ENCODE assay signal across 14 cellular contexts in the genomic region with DNA sequence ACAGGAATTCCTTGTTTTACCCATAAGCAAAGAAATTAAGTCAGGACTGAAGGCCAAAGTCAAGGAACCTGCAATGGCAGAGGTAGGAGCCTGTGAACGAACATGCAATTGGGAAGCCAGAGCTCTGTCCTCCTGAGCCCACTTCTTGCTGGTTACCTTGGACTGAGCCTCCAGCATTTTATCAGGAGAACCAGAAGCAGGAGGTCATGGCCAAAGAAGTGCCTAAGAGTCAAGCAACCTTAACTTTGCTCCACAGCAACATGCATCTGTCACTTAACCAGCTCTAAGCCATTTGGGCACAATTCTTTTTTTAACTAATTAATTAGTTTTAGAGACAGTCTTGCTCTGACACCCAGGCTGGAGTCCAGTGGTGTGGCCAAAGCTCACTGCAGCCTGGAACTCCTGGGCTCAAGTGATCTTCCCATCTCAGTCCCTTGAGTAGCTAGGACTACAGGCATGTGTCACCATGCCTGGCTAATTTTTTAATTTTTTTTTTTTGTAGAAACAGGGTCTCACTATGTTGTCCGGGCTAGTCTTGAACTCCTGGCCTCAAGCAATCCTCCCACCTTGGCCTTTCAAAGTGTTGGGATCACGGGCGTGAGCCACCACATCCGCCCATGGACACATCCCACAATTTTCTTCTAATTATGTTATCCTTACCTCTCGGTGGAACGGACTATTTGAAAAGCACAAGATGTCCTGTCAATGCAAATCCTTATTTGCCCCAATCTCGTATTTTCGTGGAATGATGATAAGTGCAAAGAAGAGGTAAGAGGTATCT.
A peak's percentile ranks its signal among the peaks of the same experiment; 100 is the strongest.
DNase-seq lines count a peak whose midpoint lies in the region; ATAC-seq and TF ChIP-seq lines count a peak whose summit lies in the region.
"Had no signal": no experiment of that assay in that cellular context is flagged by ENCODE, and none has a peak within 500 bp of the region (broad histone marks: within the 10 kb centered on the region; RNA-seq: fewer than 3 reads in every experiment).

No MANE protein-coding gene starts in this region.

- H4K20me1 ChIP-seq in BLaER1: no peaks in the 10 kb centered on the region
- no peaks in the 10 kb centered on the region for H4K20me1 ChIP-seq in IMR-90 (ENCODE audit: insufficient read depth, low read length)

- POLR2A ChIA-PET in IMR-90 (lab: Charles Lee; ENCODE audit: unreplicated experiment): no interaction called here

- TF ChIP-seq RAD21 in IMR-90 (IDR thresholded peaks at IDR 0.05; ENCODE audit: low read length): no peak

- H3K27me3 Mint-ChIP-seq in activated naive CD8-positive, alpha-beta T cell treated with anti-CD3 and anti-CD28 coated beads for 36 hours: no peaks in the 10 kb centered on the region
- no peaks in the 10 kb centered on the region for H3K27me3 Mint-ChIP-seq in effector memory CD8-positive, alpha-beta T cell
- H3K27me3 Mint-ChIP-seq: IgD-negative memory B cell had no signal

- no peak overlapping the region for H2BK120ac ChIP-seq in IMR-90 (ENCODE audit: low read depth, low read length)

- H3K4me3 ChIP-seq in BLaER1 (peak overlapping the region; percentile 39; the same call in 1 of the 2 replicates), IMR-90 (ENCODE audit: insufficient read depth, low read depth, low read length) (no peak overlapping the region)

- no peak overlapping the region; the same call in 1 of the 2 replicates for H3K18ac ChIP-seq in IMR-90 (ENCODE audit: low read depth, low read length)

- peaks cover 2% of the 10 kb centered on the region for H3K36me3 Mint-ChIP-seq in activated naive CD8-positive, alpha-beta T cell treated with anti-CD3 and anti-CD28 coated beads for 36 hours
- no peaks in the 10 kb centered on the region for H3K36me3 Mint-ChIP-seq in effector memory CD8-positive, alpha-beta T cell (ENCODE audit: insufficient read depth)

- peaks cover 25% of the 10 kb centered on the region for H3K9me3 ChIP-seq in BLaER1
- peaks cover 5% of the 10 kb centered on the region; the same call in 1 of the 2 replicates for H3K9me3 ChIP-seq in IMR-90 (ENCODE audit: control insufficient read depth, insufficient read depth, low read length)
- H3K9me3 ChIP-seq: BE2C had no signal

- H4K91ac ChIP-seq in IMR-90 (ENCODE audit: insufficient read depth, low read depth, low read length): no peak overlapping the region

- peak overlapping the region; percentile 74; the same call in 1 of the 2 replicates for H3K9ac ChIP-seq in BLaER1
- no peak overlapping the region for H3K9ac ChIP-seq in IMR-90 (ENCODE audit: low read depth, low read length)

- H2AK5ac ChIP-seq in IMR-90 (ENCODE audit: low read depth, low read length): peak overlapping the region; percentile 62

- BruUV-seq in IMR-90 (replicated peaks; lab: Mats Ljungman, UMichigan): no TSS peak

- no peak overlapping the region for H4K5ac ChIP-seq in IMR-90 (ENCODE audit: low read depth, low read length)

- H2BK5ac ChIP-seq in IMR-90 (ENCODE audit: low read depth, low read length, poor library complexity, severe bottlenecking): no peak overlapping the region

- no peak overlapping the region for H2AFZ ChIP-seq in IMR-90 (replicated peaks; ENCODE audit: low read length, poor library complexity)

- no peak overlapping the region for H2AK9ac ChIP-seq in IMR-90 (replicated peaks; ENCODE audit: low read depth, low read length, poor library complexity)

- peak overlapping the region; percentile 95 for H3K27ac ChIP-seq in BLaER1
- no peak overlapping the region for H3K27ac ChIP-seq in IMR-90 (ENCODE audit: insufficient read depth, low read length)
- H3K27ac ChIP-seq: 22Rv1 had no signal

- H2BK20ac ChIP-seq in IMR-90 (ENCODE audit: low read depth, low read length): no peak overlapping the region

- H3K4me1 Mint-ChIP-seq in activated naive CD8-positive, alpha-beta T cell treated with anti-CD3 and anti-CD28 coated beads for 36 hours: peaks cover 54% of the 10 kb centered on the region
- H3K4me1 Mint-ChIP-seq in effector memory CD8-positive, alpha-beta T cell (ENCODE audit: low read depth in 2 of 2): peaks cover 31 to 37% of the 10 kb centered on the region in 2 donors

- TF ChIP-seq POLR2A in IMR-90 (IDR thresholded peaks at IDR 0.05; ENCODE audit: low read depth, low read length): no peak

- no peak overlapping the region for H2BK15ac ChIP-seq in IMR-90 (ENCODE audit: low read depth, low read length)

- TF ChIP-seq CTCF in IMR-90 (conservative IDR thresholded peaks at IDR 0.05; ENCODE audit: low read depth, low read length): no peak

- H3K79me1 ChIP-seq in IMR-90 (ENCODE audit: low read depth in 1 of 2, low read length in 2 of 2): no peaks in the 10 kb centered on the region

- H4K8ac ChIP-seq in IMR-90 (ENCODE audit: low read depth in 2 of 2, low read length in 2 of 2): no peak overlapping the region

- no peak overlapping the region for H3K56ac ChIP-seq in IMR-90 (ENCODE audit: extremely low read depth, insufficient read depth, low read length)

- no peak overlapping the region for H3K4me3 Mint-ChIP-seq in activated naive CD8-positive, alpha-beta T cell treated with anti-CD3 and anti-CD28 coated beads for 36 hours
- no peak overlapping the region for H3K4me3 Mint-ChIP-seq in effector memory CD8-positive, alpha-beta T cell
- H3K4me3 Mint-ChIP-seq: IgD-negative memory B cell had no signal

- no peak overlapping the region for H3K23ac ChIP-seq in IMR-90 (ENCODE audit: low read depth, low read length)

- peaks cover 9% of the 10 kb centered on the region for H3K9me3 Mint-ChIP-seq in activated naive CD8-positive, alpha-beta T cell treated with anti-CD3 and anti-CD28 coated beads for 36 hours
- peaks cover 0 to 2% of the 10 kb centered on the region in 2 donors for H3K9me3 Mint-ChIP-seq in effector memory CD8-positive, alpha-beta T cell

- CTCF ChIA-PET in IMR-90 (lab: Yijun Ruan, JAX): no interaction called here

- H3K27ac Mint-ChIP-seq in activated naive CD8-positive, alpha-beta T cell treated with anti-CD3 and anti-CD28 coated beads for 36 hours: peak overlapping the region; percentile 61
- no peak overlapping the region for H3K27ac Mint-ChIP-seq in effector memory CD8-positive, alpha-beta T cell

- DNase-seq in DMS 273 (lab: John Stamatoyannopoulos, UW; ENCODE audit: unreplicated experiment): peak; percentile 67
- no peak for DNase-seq in DMS 273 treated with DMSO at 0.1 percent for 48 hours (lab: John Stamatoyannopoulos, UW)
- no peak for DNase-seq in IMR-90
- DNase-seq in activated naive CD8-positive, alpha-beta T cell treated with anti-CD3 and anti-CD28 coated beads for 36 hours: no peak
- no peak for DNase-seq in dedifferentiated amniotic fluid mesenchymal stem cell (ENCODE audit: extremely low spot score)
- no peak for DNase-seq in effector memory CD8-positive, alpha-beta T cell
- DNase-seq: BE2C, NCI-H187 treated with DMSO at 0.1 percent for 48 hours, NCI-H446 treated with DMSO at 0.1 percent for 48 hours, SHP77 treated with DMSO at 0.1 percent for 48 hours had no signal

- intact Hi-C loops in IMR-90 (cut with micrococcal nuclease): no loop called here

- dilution Hi-C loops in IMR-90 (cut with HindIII; ENCODE audit: low sequenced_read_pairs, unreplicated experiment): no loop called here

- peaks cover 7% of the 10 kb centered on the region; the same call in 1 of the 2 replicates for H3K9me1 ChIP-seq in IMR-90 (ENCODE audit: insufficient read depth, low read length)

- H3K27me3 ChIP-seq in BLaER1: no peaks in the 10 kb centered on the region
- no peaks in the 10 kb centered on the region for H3K27me3 ChIP-seq in IMR-90 (ENCODE audit: control insufficient read depth, insufficient read depth, low read length)
- H3K27me3 ChIP-seq: BE2C had no signal

- no peak for ATAC-seq in IMR-90 (ENCODE audit: low read depth)
- no peak for ATAC-seq in GM19351 (IDR thresholded peaks at IDR 0.05; ENCODE audit: unreplicated experiment)
- ATAC-seq in effector memory CD8-positive, alpha-beta T cell (replicated peaks): no peak

- 93% methylated on average over 3 of the region's 9 CpGs; no CpG with 5 or more reads in 1 of the 2 experiments for WGBS in IMR-90 (ENCODE audit: extremely low coverage in 2 of 2, insufficient read length in 1 of 2), 2 experiments

- H3K4ac ChIP-seq in IMR-90 (ENCODE audit: low read depth, low read length): no peak overlapping the region

- H3K36me3 ChIP-seq in BLaER1 (no peaks in the 10 kb centered on the region; the same call in 1 of the 2 replicates), IMR-90 (ENCODE audit: control insufficient read depth, insufficient read depth, low read length) (no peaks in the 10 kb centered on the region)
- H3K36me3 ChIP-seq: BE2C had no signal

- H3K14ac ChIP-seq in IMR-90 (replicated peaks; ENCODE audit: low read depth, low read length): no peak overlapping the region

- H3K4me2 ChIP-seq in BLaER1 (peak overlapping the region; percentile 94), IMR-90 (ENCODE audit: low read depth, low read length) (no peak overlapping the region)

- in situ Hi-C loops in IMR-90 (cut with MboI; ENCODE audit: low sequenced_read_pairs): no loop called here

- peaks cover 86% of the 10 kb centered on the region for H3K4me1 ChIP-seq in BLaER1
- peaks cover 9% of the 10 kb centered on the region; the same call in 1 of the 2 replicates for H3K4me1 ChIP-seq in IMR-90 (ENCODE audit: control insufficient read depth, insufficient read depth, low read length)
- H3K4me1 ChIP-seq: BE2C had no signal

TF ChIP-seq in IMR-90, 13 proteins besides CTCF, POLR2A, EP300 and RAD21 (continues in another document):
- TF ChIP-seq, protein P1, sequence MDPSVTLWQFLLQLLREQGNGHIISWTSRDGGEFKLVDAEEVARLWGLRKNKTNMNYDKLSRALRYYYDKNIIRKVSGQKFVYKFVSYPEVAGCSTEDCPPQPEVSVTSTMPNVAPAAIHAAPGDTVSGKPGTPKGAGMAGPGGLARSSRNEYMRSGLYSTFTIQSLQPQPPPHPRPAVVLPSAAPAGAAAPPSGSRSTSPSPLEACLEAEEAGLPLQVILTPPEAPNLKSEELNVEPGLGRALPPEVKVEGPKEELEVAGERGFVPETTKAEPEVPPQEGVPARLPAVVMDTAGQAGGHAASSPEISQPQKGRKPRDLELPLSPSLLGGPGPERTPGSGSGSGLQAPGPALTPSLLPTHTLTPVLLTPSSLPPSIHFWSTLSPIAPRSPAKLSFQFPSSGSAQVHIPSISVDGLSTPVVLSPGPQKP (IDR thresholded peaks at IDR 0.05; ENCODE audit: borderline replicate concordance, low read depth, low read length): no peak
- no peak for TF ChIP-seq RCOR1 (IDR thresholded peaks at IDR 0.05; ENCODE audit: insufficient replicate concordance, low read length)
- no peak for TF ChIP-seq MAZ (IDR thresholded peaks at IDR 0.05; ENCODE audit: borderline replicate concordance, low read depth, low read length)
- TF ChIP-seq, protein P2, sequence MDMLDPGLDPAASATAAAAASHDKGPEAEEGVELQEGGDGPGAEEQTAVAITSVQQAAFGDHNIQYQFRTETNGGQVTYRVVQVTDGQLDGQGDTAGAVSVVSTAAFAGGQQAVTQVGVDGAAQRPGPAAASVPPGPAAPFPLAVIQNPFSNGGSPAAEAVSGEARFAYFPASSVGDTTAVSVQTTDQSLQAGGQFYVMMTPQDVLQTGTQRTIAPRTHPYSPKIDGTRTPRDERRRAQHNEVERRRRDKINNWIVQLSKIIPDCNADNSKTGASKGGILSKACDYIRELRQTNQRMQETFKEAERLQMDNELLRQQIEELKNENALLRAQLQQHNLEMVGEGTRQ (IDR thresholded peaks at IDR 0.05; ENCODE audit: low read depth, low read length): no peak
- no peak for TF ChIP-seq BHLHE40 (IDR thresholded peaks at IDR 0.05; ENCODE audit: low read depth, low read length)
- no peak for TF ChIP-seq FOS (IDR thresholded peaks at IDR 0.05; ENCODE audit: low read depth, low read length)
